ENCODE assay signal across 12 cellular contexts in genomic region chr18:23438608-23439366, GRCh38. TPM values are rescaled to one million over a fixed set of nuclear protein-coding genes. Genes with fewer than 3 reads are reported as not detected.
DNase-seq lines count a peak whose midpoint lies in the region; ATAC-seq and TF ChIP-seq lines count a peak whose summit lies in the region.
"Had no signal": no experiment of that assay in that cellular context is flagged by ENCODE, and none has a peak within 500 bp of the region (broad histone marks: within the 10 kb centered on the region; RNA-seq: fewer than 3 reads in every experiment).

No MANE protein-coding gene starts in this region.

- ATAC-seq in natural killer cell, result no peak
- no peak for ATAC-seq in Right ventricle myocardium superior (ENCODE audit: poor library complexity)
- no peak for ATAC-seq in GM21576 (IDR thresholded peaks at IDR 0.05; ENCODE audit: unreplicated experiment)

- TF ChIP-seq POLR2A in uterus (IDR thresholded peaks at IDR 0.05), result no peak

- no peak overlapping the region for H3K4me3 ChIP-seq in BLaER1
- peak overlapping the region in 1 of 2 donors; percentile 59 for H3K4me3 ChIP-seq in uterus
- H3K4me3 ChIP-seq in BE2C (ENCODE audit: low read depth, low read length), result no peak overlapping the region

- intact Hi-C loops in natural killer cell (cut with micrococcal nuclease), result loop anchor here (1.0 kb wide), 1 partner anchor 15 kb away; the partner anchor contains the start of gene RIOK3
- intact Hi-C loops in uterus (cut with DNase I; ENCODE audit: low total_unique reads), result no loop called here
- intact Hi-C loops in Right ventricle myocardium superior (cut with DNase I), result no loop called here

- H3K4me1 Mint-ChIP-seq in HFFc6 (ENCODE audit: low read depth), result peaks cover 22% of the 10 kb centered on the region
- H3K4me1 Mint-ChIP-seq in natural killer cell, result peaks cover 7 to 15% of the 10 kb centered on the region in 2 donors

- peak overlapping the region; percentile 93 for H3K4me3 Mint-ChIP-seq in HFFc6
- H3K4me3 Mint-ChIP-seq in natural killer cell, result peak overlapping the region; percentile 32

- H3K36me3 Mint-ChIP-seq in HFFc6 (ENCODE audit: low read depth) (peaks cover 5% of the 10 kb centered on the region; the same call in 1 of the 2 replicates), natural killer cell (no peaks in the 10 kb centered on the region)

- H3K4me2 ChIP-seq in BLaER1, result peak overlapping the region; percentile 93; the same call in 1 of the 2 replicates

- H3K9me3 Mint-ChIP-seq in HFFc6, result peaks cover 8% of the 10 kb centered on the region; the same call in 1 of the 2 replicates
- H3K9me3 Mint-ChIP-seq in natural killer cell, result no peaks in the 10 kb centered on the region
- H3K9me3 Mint-ChIP-seq: H9 had no signal

- H3K27ac Mint-ChIP-seq in HFFc6 (no peak overlapping the region), natural killer cell (no peak overlapping the region)
- H3K27ac Mint-ChIP-seq: H9 had no signal

- DNase-seq in HFFc6, result no peak
- DNase-seq in natural killer cell, result no peak
- DNase-seq in uterus, result no peak
- no peak for DNase-seq in Right ventricle myocardium superior
- no peak for DNase-seq in BE2C
- DNase-seq: H9, islet precursor cell, NCI-H1930 had no signal

- no peaks in the 10 kb centered on the region for H4K20me1 ChIP-seq in BLaER1

- no peak overlapping the region for H3K27ac ChIP-seq in BLaER1
- H3K27ac ChIP-seq in angular gyrus (ENCODE audit: low read depth, low read length), result peak overlapping the region; percentile 44
- H3K27ac ChIP-seq in uterus, result no peak overlapping the region

- H3K27me3 ChIP-seq in BLaER1, result no peaks in the 10 kb centered on the region
- no peaks in the 10 kb centered on the region for H3K27me3 ChIP-seq in uterus
- no peaks in the 10 kb centered on the region for H3K27me3 ChIP-seq in BE2C
- H3K27me3 ChIP-seq: right atrium auricular region had no signal

- H3K9me3 ChIP-seq in BLaER1, result no peaks in the 10 kb centered on the region
- H3K9me3 ChIP-seq in uterus, result no peaks in the 10 kb centered on the region
- H3K9me3 ChIP-seq in BE2C, result no peaks in the 10 kb centered on the region
- H3K9me3 ChIP-seq: right atrium auricular region had no signal

- peaks cover 13% of the 10 kb centered on the region for H3K4me1 ChIP-seq in BLaER1
- H3K4me1 ChIP-seq in uterus, result no peaks in the 10 kb centered on the region
- H3K4me1 ChIP-seq in BE2C, result no peaks in the 10 kb centered on the region

- no peak overlapping the region for H3K9ac ChIP-seq in BLaER1

- H3K36me3 ChIP-seq in BLaER1, result no peaks in the 10 kb centered on the region
- no peaks in the 10 kb centered on the region for H3K36me3 ChIP-seq in uterus
- no peaks in the 10 kb centered on the region for H3K36me3 ChIP-seq in BE2C
- H3K36me3 ChIP-seq: right atrium auricular region had no signal

- H3K27me3 Mint-ChIP-seq in HFFc6 (ENCODE audit: insufficient read depth), result no peaks in the 10 kb centered on the region; the same call in 1 of the 2 replicates
- H3K27me3 Mint-ChIP-seq in natural killer cell (ENCODE audit: low read depth in 2 of 2), result no peaks in the 10 kb centered on the region

- TF ChIP-seq CTCF in HFFc6 (IDR thresholded peaks at IDR 0.05), result no peak
- no peak for TF ChIP-seq CTCF in natural killer cell (IDR thresholded peaks at IDR 0.05)
- no peak for TF ChIP-seq CTCF in uterus (IDR thresholded peaks at IDR 0.05)
- TF ChIP-seq CTCF in BE2C (IDR thresholded peaks at IDR 0.05; ENCODE audit: low read depth, low read length), result no peak

RNA-seq across cellular contexts. Expression of gene RIOK3, which starts 14.3 kb away (rescaled TPM):
- total RNA-seq in HFFc6 (2021; fragmentation: NEBNext Ultra II Directional; extraction: Animal tissue kit (Norgen Biotek cat#: 25700)), result 10 to 100 TPM; 37.9 to 46.1 (median 42.4) TPM
- total RNA-seq in natural killer cell (100 to 1,000 TPM; 164 to 233 (median 182) TPM), uterus (10 to 100 TPM; 14.4 to 53.3 (median 39.8) TPM), Right ventricle myocardium superior (51.5 TPM)
- polyA plus RNA-seq in BE2C (2012; ENCODE audit: insufficient read depth, insufficient read length, low read depth), result 30.3 TPM
